Comparison of ENCODE assay signal across 30 cellular contexts in the genomic region with DNA sequence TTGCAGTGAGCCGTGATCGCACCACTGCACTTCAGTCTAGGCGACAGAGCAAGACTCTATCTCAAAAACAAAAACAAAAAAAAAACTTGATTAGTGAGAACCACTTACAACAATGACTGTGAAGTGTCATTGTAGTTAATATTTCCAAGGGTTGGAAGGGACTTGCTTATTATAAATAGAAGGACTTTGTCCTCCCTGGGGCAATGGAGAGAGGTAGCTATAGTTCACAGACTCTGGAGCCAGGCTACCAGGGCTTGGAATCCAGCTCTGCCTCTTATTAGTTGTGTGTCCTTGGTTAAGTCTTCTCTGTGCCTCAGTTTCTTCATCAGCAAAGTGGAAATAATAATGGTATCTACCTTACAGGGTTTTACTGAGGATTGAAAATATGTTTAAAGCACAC. TPM values are rescaled to one million over a fixed set of nuclear protein-coding genes. Genes with fewer than 3 reads are reported as not detected.
"Had no signal": no experiment of that assay in that cellular context is flagged by ENCODE, and none has a peak within 500 bp of the region (broad histone marks: within the 10 kb centered on the region; RNA-seq: fewer than 3 reads in every experiment).

No MANE protein-coding gene starts in this region.

- H3K9me3 ChIP-seq: esophagus squamous epithelium had no signal

- H3K4me3 ChIP-seq: esophagus squamous epithelium had no signal

- FAIRE-seq: astrocyte, bronchial epithelial cell, colon, endometrium, endothelial cell of umbilical vein, frontal cortex had no signal

- H3K27ac ChIP-seq: brain microvascular endothelial cell, epithelial cell of prostate, esophagus squamous epithelium, WERI-Rb-1 had no signal

- H3K27me3 ChIP-seq: esophagus squamous epithelium had no signal

- ATAC-seq: activated CD4-positive, CD25-positive, alpha-beta regulatory T cell treated with anti-CD3 and anti-CD28 coated beads, Interleukin-2, amount 50 U/mL, for 24 hours; activated CD8-positive, alpha-beta T cell treated with anti-CD3 and anti-CD28 coated beads for 36 hours; activated T-helper 17 cell treated with anti-CD3 and anti-CD28 coated beads, Interleukin-2, amount 50 U/mL, for 72 hours; T-helper 17 cell had no signal

- DNase-seq: activated B cell treated with CpG ODN at 0.5 μM for 24 hours; activated CD4-positive, alpha-beta T cell treated with anti-CD3 and anti-CD28 coated beads, Interleukin-2, amount 50 U/mL, for 1 hour; activated CD4-positive, alpha-beta T cell treated with anti-CD3 and anti-CD28 coated beads, Interleukin-2, amount 50 U/mL, for 48 hours; activated CD8-positive, alpha-beta memory T cell treated with anti-CD3 and anti-CD28 coated beads for 24 hours; activated effector memory CD4-positive, alpha-beta T cell treated with Interleukin-2 at 50 U/mL for 16 hours; activated gamma-delta T cell treated with Interleukin-2 at 50 U/mL for 16 hours; activated naive CD4-positive, alpha-beta T cell treated with anti-CD3 and anti-CD28 coated beads, Interleukin-2, amount 50 U/mL, for 16 hours; activated naive CD4-positive, alpha-beta T cell treated with Interleukin-2 at 50 U/mL for 16 hours; activated T-cell treated with anti-CD3 and anti-CD28 coated beads, Interleukin-2, amount 50 U/mL, for 4 hours; amniotic stem cell; anterior cingulate cortex; brain microvascular endothelial cell; cortex of kidney; dermis blood vessel endothelial cell; effector CD8-positive, alpha-beta T cell; esophagus squamous epithelium; T-helper 1 cell; T-helper 17 cell; T1000; WERI-Rb-1 had no signal

- H3K36me3 ChIP-seq: brain microvascular endothelial cell, esophagus squamous epithelium, WERI-Rb-1 had no signal

RNA-seq across cellular contexts. Expression of a gene that starts 51.6 kb away (rescaled TPM):
- total RNA-seq: activated B cell treated with CpG ODN at 0.5 μM for 24 hours; activated CD8-positive, alpha-beta T cell treated with anti-CD3 and anti-CD28 coated beads for 36 hours; activated T-helper 17 cell treated with anti-CD3 and anti-CD28 coated beads, Interleukin-2, amount 50 U/mL, for 72 hours had no signal
